ENCODE assay signal across 8 cellular contexts in genomic region chr3:111858641-111859040, GRCh38. TPM values are rescaled to one million over a fixed set of nuclear protein-coding genes. Genes with fewer than 3 reads are reported as not detected.
DNase-seq lines count a peak whose midpoint lies in the region; ATAC-seq, FAIRE-seq and TF ChIP-seq lines count a peak whose summit lies in the region.

No MANE protein-coding gene starts in this region.

- FAIRE-seq in HepG2 (lab: Jason Lieb, UNC): no peak

- POLR2A ChIA-PET in activated CD4-positive, alpha-beta T cell treated with anti-CD3 and anti-CD28 coated beads for 36 hours (lab: Charles Lee): no interaction called here
- POLR2A ChIA-PET in HepG2 (lab: Yijun Ruan, JAX): interaction anchor here (0.7 to 1.4 kb wide), 3 partner anchors 9 to 125 kb away, joined by 3 to 4 read pairs (median 3); no protein-coding TSS in a partner anchor

- TF ChIP-seq RAD21 in HepG2 (CRISPR knock-in tag; IDR thresholded peaks at IDR 0.05): no peak

- H3K9me3 ChIP-seq in HepG2 (ENCODE audit: low read length) (no peaks in the 10 kb centered on the region), testis (no peaks in the 10 kb centered on the region), thyroid gland (no peaks in the 10 kb centered on the region)

- intact Hi-C loops in activated CD4-positive, alpha-beta T cell treated with anti-CD3 and anti-CD28 coated beads for 36 hours (cut with DNase I, micrococcal nuclease): loop anchor here (1.0 to 5.0 kb wide), 2 partner anchors 141 kb away; no protein-coding TSS in a partner anchor
- intact Hi-C loops in HepG2 (cut with micrococcal nuclease; ENCODE audit: unreplicated experiment): no loop called here
- intact Hi-C loops in testis (cut with DNase I; ENCODE audit: low total_unique reads): no loop called here
- intact Hi-C loops in thyroid gland (cut with DNase I): no loop called here

- H3K27me3 ChIP-seq in HepG2 (ENCODE audit: control insufficient read depth in 1 of 2, insufficient read depth in 2 of 2, low read length in 2 of 2): no peaks in the 10 kb centered on the region; a peak in 1 of 5 replicates
- H3K27me3 ChIP-seq in testis: no peaks in the 10 kb centered on the region
- no peaks in the 10 kb centered on the region for H3K27me3 ChIP-seq in thyroid gland

- TSS peak; percentile 93 for BruUV-seq in HepG2 (replicated peaks; lab: Mats Ljungman, UMichigan)

- no peaks in the 10 kb centered on the region for H3K9me3 Mint-ChIP-seq in activated CD4-positive, alpha-beta T cell treated with anti-CD3 and anti-CD28 coated beads for 36 hours (ENCODE audit: low read depth)

- H3K4me1 Mint-ChIP-seq in activated CD4-positive, alpha-beta T cell treated with anti-CD3 and anti-CD28 coated beads for 36 hours: peaks cover 11% of the 10 kb centered on the region

- H4K20me1 ChIP-seq in HepG2 (ENCODE audit: insufficient read depth, low read length): no peaks in the 10 kb centered on the region

- H3K4me3 ChIP-seq in astrocyte of the spinal cord (ENCODE audit: low read depth, low read length): peak overlapping the region; percentile 92
- peak overlapping the region; percentile 84 to 98 (median 88) for H3K4me3 ChIP-seq in HepG2 (replicated peaks in 1 of 3; ENCODE audit: insufficient read depth in 1 of 3, low read depth in 2 of 3, low read length in 3 of 3)
- peak overlapping the region; percentile 78 to 82 for H3K4me3 ChIP-seq in testis
- peak overlapping the region in 1 of 3 donors; percentile 66 for H3K4me3 ChIP-seq in thyroid gland (replicated peaks in 1 of 3)

- peaks cover 39% of the 10 kb centered on the region for H3K27me3 Mint-ChIP-seq in activated CD4-positive, alpha-beta T cell treated with anti-CD3 and anti-CD28 coated beads for 36 hours

- peak overlapping the region; percentile 96 for H3K9ac ChIP-seq in HepG2 (ENCODE audit: insufficient read depth, low read depth, low read length)

- H2AFZ ChIP-seq in HepG2 (ENCODE audit: low read length): no peak overlapping the region

- 57% methylated on average over 10 of the region's 10 CpGs for WGBS in HepG2 (ENCODE audit: low lambda C conversion rate)
- WGBS in testis, 2 donors: 15 to 25% methylated on average over 10 of the region's 10 CpGs
- WGBS in thyroid gland, 2 donors: 39 to 45% methylated on average over 10 of the region's 10 CpGs

- no peak for ATAC-seq in activated CD4-positive, alpha-beta T cell treated with anti-CD3 and anti-CD28 coated beads for 36 hours
- ATAC-seq in HepG2: no peak

- peaks cover 34% of the 10 kb centered on the region for H3K4me1 ChIP-seq in HepG2 (ENCODE audit: insufficient read depth, low read length)
- H3K4me1 ChIP-seq in testis: peaks cover 6% of the 10 kb centered on the region
- H3K4me1 ChIP-seq in thyroid gland: peaks cover 0 to under 1% of the 10 kb centered on the region in 2 donors

- TF ChIP-seq EP300 in HepG2 (IDR thresholded peaks at IDR 0.05; ENCODE audit: low read depth in 2 of 2, low read length in 2 of 2) (no peak), HepG2 (CRISPR knock-in tag; IDR thresholded peaks at IDR 0.05; ENCODE audit: borderline replicate concordance) (no peak)

- TF ChIP-seq CTCF in astrocyte of the spinal cord (IDR thresholded peaks at IDR 0.05; ENCODE audit: low read depth, low read length): no peak
- TF ChIP-seq CTCF in HepG2 (CRISPR knock-in tag; IDR thresholded peaks at IDR 0.05): no peak
- no peak for TF ChIP-seq CTCF in testis (IDR thresholded peaks at IDR 0.05)
- TF ChIP-seq CTCF in thyroid gland (IDR thresholded peaks at IDR 0.05): no peak

- in situ Hi-C loops in astrocyte of the spinal cord (cut with HindIII; ENCODE audit: low sequenced_read_pairs) (no loop called here), HepG2 (cut with HindIII; ENCODE audit: extremely low pct_ligation_motif_present, low pct_unique_long_range_greater_than_20kb) (no loop called here)

- peak overlapping the region; percentile 83 for H3K4me2 ChIP-seq in HepG2 (ENCODE audit: low read depth, low read length)

- H3K27ac ChIP-seq in HepG2 (ENCODE audit: extremely low read length, insufficient read depth, low read length): peak overlapping the region; percentile 92
- H3K27ac ChIP-seq in testis: peak overlapping the region; percentile 94
- peak overlapping the region in 1 of 3 donors; percentile 93 for H3K27ac ChIP-seq in thyroid gland

- H3K79me2 ChIP-seq in HepG2 (ENCODE audit: insufficient read depth, low read length): peaks cover 9% of the 10 kb centered on the region

- H3K4me3 Mint-ChIP-seq in activated CD4-positive, alpha-beta T cell treated with anti-CD3 and anti-CD28 coated beads for 36 hours: peak overlapping the region; percentile 82

- no peaks in the 10 kb centered on the region for H3K36me3 Mint-ChIP-seq in activated CD4-positive, alpha-beta T cell treated with anti-CD3 and anti-CD28 coated beads for 36 hours (ENCODE audit: low read depth)

- no peak for TF ChIP-seq POLR2A in HepG2 (IDR thresholded peaks at IDR 0.05; ENCODE audit: insufficient read depth in 1 of 2, low read depth in 2 of 2, low read length in 2 of 2)
- no peak for TF ChIP-seq POLR2A in testis (IDR thresholded peaks at IDR 0.05)
- no peak for TF ChIP-seq POLR2A in thyroid gland (IDR thresholded peaks at IDR 0.05)

- H3K27ac Mint-ChIP-seq in activated CD4-positive, alpha-beta T cell treated with anti-CD3 and anti-CD28 coated beads for 36 hours: no peak overlapping the region

- CTCF ChIA-PET in activated CD4-positive, alpha-beta T cell treated with anti-CD3 and anti-CD28 coated beads for 36 hours (lab: Charles Lee): interaction anchor here (0.6 to 1.5 kb wide), 5 partner anchors 111 to 159 kb away, joined by 3 to 5 read pairs (median 3); no protein-coding TSS in a partner anchor
- CTCF ChIA-PET in HepG2 (lab: Yijun Ruan, JAX; ENCODE audit: low intra/inter-chr PET ratio, low total read pairs): no interaction called here

- H3K36me3 ChIP-seq in HepG2 (replicated peaks in 1 of 2; ENCODE audit: control insufficient read depth in 1 of 2, insufficient read depth in 2 of 2, low read length in 2 of 2): no peaks in the 10 kb centered on the region; a peak in 1 of 5 replicates
- no peaks in the 10 kb centered on the region for H3K36me3 ChIP-seq in testis (ENCODE audit: low read depth, missing control alignments)
- H3K36me3 ChIP-seq in thyroid gland: no peaks in the 10 kb centered on the region

- no peak for DNase-seq in activated CD4-positive, alpha-beta T cell treated with anti-CD3 and anti-CD28 coated beads for 36 hours
- DNase-seq in activated CD4-positive, alpha-beta T cell treated with anti-CD3 and anti-CD28 coated beads for 1 hour: no peak
- DNase-seq in astrocyte of the spinal cord (ENCODE audit: low read depth, low spot score) (no peak), HepG2 (ENCODE audit: low spot score) (no peak), testis (no peak), NCI-H446 treated with DMSO at 0.1 percent for 48 hours (lab: John Stamatoyannopoulos, UW) (no peak), thyroid gland (no peak), NCI-H2081 (lab: John Stamatoyannopoulos, UW) (no peak)

TF ChIP-seq in HepG2, 621 proteins besides CTCF, POLR2A, EP300 and RAD21 (continues in another document):
- TF ChIP-seq IRF9 (CRISPR knock-in tag; IDR thresholded peaks at IDR 0.05; ENCODE audit: borderline replicate concordance): no peak
- no peak for TF ChIP-seq KAT2B (IDR thresholded peaks at IDR 0.05; ENCODE audit: borderline replicate concordance, low read depth, low read length)
- no peak for TF ChIP-seq ZNF251 (CRISPR knock-in tag; IDR thresholded peaks at IDR 0.05)
- TF ChIP-seq MBNL3 (CRISPR knock-in tag; conservative IDR thresholded peaks at IDR 0.05): no peak
- no peak for TF ChIP-seq RFX3 (CRISPR knock-in tag; IDR thresholded peaks at IDR 0.05)
- TF ChIP-seq TBL1XR1 (IDR thresholded peaks at IDR 0.05; ENCODE audit: borderline replicate concordance, low read length, partially characterized antibody): no peak

RNA-seq across cellular contexts. Expression of gene PHLDB2, which starts 0.4 kb away (rescaled TPM):
- under 1 TPM; 0.75 to 0.81 TPM for total RNA-seq in activated CD4-positive, alpha-beta T cell treated with anti-CD3 and anti-CD28 coated beads for 36 hours
- total RNA-seq in HepG2 (2016; rRNA removed; fragmentation: Illumina TruSeq; extraction: Trizol) (21.5 and 23.6 TPM in 2 replicates), testis (10 to 100 TPM; 11.7 to 16.5 TPM), thyroid gland (10 to 100 TPM; 12.9 to 34.7 (median 27.1) TPM)
- 6.9 and 8.0 TPM in 2 replicates for total RNA-seq in HepG2 (2016; cell fraction: cytosol; rRNA removed; fragmentation: Illumina TruSeq; extraction: Trizol; ENCODE audit: low read depth)
- 21.0 and 22.1 TPM in 2 replicates for total RNA-seq in HepG2 (2016; cell fraction: insoluble cytoplasmic fraction; rRNA removed; fragmentation: Illumina TruSeq; extraction: Trizol)
- total RNA-seq in HepG2 (2016; cell fraction: membrane; rRNA removed; fragmentation: Illumina TruSeq; extraction: Trizol): 7.5 and 8.6 TPM in 2 replicates
- total RNA-seq in HepG2 (2016; cell fraction: nucleus; rRNA removed; fragmentation: Illumina TruSeq; extraction: Trizol): 47.1 and 49.2 TPM in 2 replicates
- polyA plus RNA-seq in HepG2 (2011; rRNA removed) (8.4 and 8.7 TPM in 2 replicates), testis (ENCODE audit: insufficient read depth, low read depth, low replicate concordance) (12.3 TPM)
- polyA plus RNA-seq in HepG2 (2011; cell fraction: cytosol; rRNA removed): 4.0 and 4.6 TPM in 2 replicates
- polyA plus RNA-seq in HepG2 (2011; cell fraction: nucleus; rRNA removed): 16.3 and 16.8 TPM in 2 replicates
- 8.4 and 12.0 TPM in 2 replicates for polyA plus RNA-seq in HepG2 (2012)
- polyA plus RNA-seq in HepG2 (2016; cell fraction: cytosol; fragmentation: Illumina TruSeq; extraction: Trizol; ENCODE audit: low read depth): 0.75 and 0.92 TPM in 2 replicates
- 17.4 and 18.0 TPM in 2 replicates for polyA plus RNA-seq in HepG2 (2016; cell fraction: insoluble cytoplasmic fraction; fragmentation: Illumina TruSeq; extraction: Trizol; ENCODE audit: low read depth)
- polyA plus RNA-seq in HepG2 (2016; cell fraction: membrane; fragmentation: Illumina TruSeq; extraction: Trizol; ENCODE audit: low read depth): 2.9 and 3.1 TPM in 2 replicates
- polyA plus RNA-seq in HepG2 (2016; cell fraction: nucleus; fragmentation: Illumina TruSeq; extraction: Trizol; ENCODE audit: insufficient read depth, low read depth): 34.5 and 36.8 TPM in 2 replicates
- 27.7 and 69.1 TPM in 2 replicates for polyA minus RNA-seq in HepG2 (2011; rRNA and poly(A)+ RNA removed; ENCODE audit: low replicate concordance)
- polyA minus RNA-seq in HepG2 (2011; cell fraction: cytosol; rRNA and poly(A)+ RNA removed): 12.6 and 13.0 TPM in 2 replicates
- 99.5 and 104 TPM in 2 replicates for polyA minus RNA-seq in HepG2 (2011; cell fraction: nucleus; rRNA and poly(A)+ RNA removed)

Comparison
In these comparisons a context has a peak if more than half of its experiments do, and no peak if none do; other contexts are left out.
1. RNA of gene PHLDB2, which starts 0.4 kb away (total RNA-seq): 12.9 to 34.7 TPM in thyroid gland, 6.9 to 49.2 TPM in HepG2 and 11.7 to 16.5 TPM in testis; 0.75 to 0.81 TPM in activated CD4-positive, alpha-beta T cell treated with anti-CD3 and anti-CD28 coated beads for 36 hours; every median in the first group is over 4 times any median in the second.
2. intact Hi-C loops: an anchor here in activated CD4-positive, alpha-beta T cell treated with anti-CD3 and anti-CD28 coated beads for 36 hours (1.0 to 5.0 kb wide); none called in HepG2, testis and thyroid gland.